22 cellular contexts compared by ENCODE assay signal in genomic region chr9:120949290-120949689, GRCh38.
"Had no signal": no experiment of that assay in that cellular context is flagged by ENCODE, and none has a peak within 500 bp of the region (broad histone marks: within the 10 kb centered on the region; RNA-seq: fewer than 3 reads in every experiment).

No MANE protein-coding gene starts in this region.

- H3K9me3 ChIP-seq: SJSA1 had no signal

- H3K4me3 ChIP-seq: K562, SJSA1, SK-N-MC had no signal

- DNase-seq: Kasumi-1, MM.1S, NCI-H1092 treated with DMSO at 0.1 percent for 48 hours, NCI-H1436, NCI-H187, NCI-H2029, NCI-H2081 treated with DMSO at 0.1 percent for 48 hours, NCI-H2171, NCI-H226, NCI-H446, NCI-H510A, NCI-H524 treated with DMSO at 0.1 percent for 48 hours, NCI-H69, NCI-H774, Right ventricle myocardium superior, RPMI8226, SIG-M5 had no signal

- H3K36me3 ChIP-seq: SJSA1 had no signal

- H3K27ac ChIP-seq: HL-60, KMS-11, SJSA1, SK-N-MC had no signal

- H3K27me3 ChIP-seq: SJSA1 had no signal

- ATAC-seq: K562 had no signal
